ENCODE assay signal across 8 cellular contexts in the genomic region with DNA sequence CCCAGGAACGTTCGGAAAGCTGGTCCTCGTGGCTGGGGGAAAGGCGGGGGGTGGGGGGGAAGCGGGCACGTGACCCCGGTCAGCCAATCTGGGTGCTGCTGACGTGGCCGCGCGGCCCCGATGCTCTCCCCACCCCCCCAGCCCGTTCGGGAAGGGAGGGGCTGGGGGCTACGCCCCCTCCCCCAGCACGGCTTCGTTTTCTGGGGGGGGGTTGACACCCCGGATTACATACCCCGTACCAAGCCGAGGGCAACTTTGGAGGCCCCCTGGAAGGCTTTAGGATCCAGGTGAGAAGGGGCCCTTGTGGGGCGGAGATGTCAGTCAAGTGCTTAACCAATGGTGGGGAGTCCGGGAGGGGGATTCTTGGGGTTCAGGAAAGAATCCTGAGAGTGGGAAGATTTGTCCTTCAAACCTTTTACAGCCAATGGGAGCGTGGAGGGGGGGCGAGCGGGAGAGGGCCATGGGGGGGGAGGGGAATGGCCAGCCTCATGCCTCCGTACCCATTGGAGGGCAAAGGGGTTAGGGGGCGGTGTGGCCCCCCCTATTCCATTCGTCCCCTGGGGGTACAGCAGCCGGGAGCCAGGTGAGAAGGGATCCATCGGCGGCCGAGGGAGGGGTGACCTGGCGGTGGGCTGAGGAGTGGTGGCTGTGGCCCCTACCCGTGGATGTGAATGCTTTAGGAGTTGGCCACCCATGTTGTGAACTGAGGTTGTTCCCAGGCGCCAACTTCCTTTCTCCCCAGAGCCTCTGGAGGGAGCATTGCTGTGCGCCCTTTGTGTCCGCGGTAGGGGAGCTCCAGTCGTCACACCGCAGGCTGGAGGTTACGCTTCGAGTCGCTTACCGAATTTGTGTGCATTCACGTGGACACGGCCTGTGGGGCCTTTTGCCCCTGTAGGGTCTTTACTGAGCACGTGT. TPM values are rescaled to one million over a fixed set of nuclear protein-coding genes. Genes with fewer than 3 reads are reported as not detected.
DNase-seq lines count a peak whose midpoint lies in the region; FAIRE-seq and TF ChIP-seq lines count a peak whose summit lies in the region.

No MANE protein-coding gene starts in this region.

- WGBS in thymus: under 1% methylated on average over 47 of the region's 47 CpGs

- H3K9ac ChIP-seq in neural progenitor cell: peak overlapping the region; percentile 90

- peak overlapping the region; percentile 82 for H3K4me2 ChIP-seq in neural progenitor cell

- intact Hi-C loops in activated naive CD4-positive, alpha-beta T cell treated with anti-CD3 and anti-CD28 coated beads for 36 hours (cut with micrococcal nuclease): loop anchor here (1.0 to 2.0 kb wide), 3 partner anchors 16 to 28 kb away; partner anchors contain the start of genes HLA-DMA and HLA-DMB

- H3K9me3 ChIP-seq in neural progenitor cell (ENCODE audit: low read depth): no peaks in the 10 kb centered on the region
- H3K9me3 ChIP-seq in thymus (ENCODE audit: control insufficient read depth): no peaks in the 10 kb centered on the region

- peaks cover 27% of the 10 kb centered on the region for H3K4me1 Mint-ChIP-seq in activated naive CD4-positive, alpha-beta T cell treated with anti-CD3 and anti-CD28 coated beads for 36 hours (ENCODE audit: low read depth)
- H3K4me1 Mint-ChIP-seq in neural progenitor cell: peaks cover 23% of the 10 kb centered on the region

- H3K4me3 ChIP-seq in ACC112 (ENCODE audit: low read depth, low read length): peak overlapping the region; percentile 87
- peak overlapping the region; percentile 68 for H3K4me3 ChIP-seq in neural progenitor cell
- H3K4me3 ChIP-seq in thymus (ENCODE audit: low read length): peak overlapping the region; percentile 87

- H3K4me1 ChIP-seq in ACC112 (ENCODE audit: control insufficient read depth, insufficient read depth, low read length, unreplicated experiment) (peaks cover 24% of the 10 kb centered on the region), neural progenitor cell (peaks cover 10% of the 10 kb centered on the region), thymus (ENCODE audit: control insufficient read depth, insufficient read depth, low read length) (peaks cover 5% of the 10 kb centered on the region)

- peak; percentile 25 for TF ChIP-seq CTCF in neural progenitor cell (IDR thresholded peaks at IDR 0.05)

- peak overlapping the region; percentile 61 for H2AFZ ChIP-seq in ACC112 (ENCODE audit: low read length, unreplicated experiment)
- peak overlapping the region; percentile 77 for H2AFZ ChIP-seq in neural progenitor cell (replicated peaks)

- peaks cover 21% of the 10 kb centered on the region for H3K36me3 ChIP-seq in ACC112 (ENCODE audit: insufficient read depth, low read length)
- H3K36me3 ChIP-seq in neural progenitor cell: no peaks in the 10 kb centered on the region
- H3K36me3 ChIP-seq in thymus (ENCODE audit: control insufficient read depth, insufficient read depth): peaks cover 5% of the 10 kb centered on the region

- DNase-seq in GM18507 (ENCODE audit: extremely low spot score, insufficient read length, low read depth): no peak
- peak; percentile 84 for DNase-seq in activated naive CD4-positive, alpha-beta T cell treated with anti-CD3 and anti-CD28 coated beads for 36 hours
- peak; percentile 74 to 78 for DNase-seq in frontal cortex (ENCODE audit: low spot score in 2 of 2)
- DNase-seq in neural progenitor cell (ENCODE audit: low spot score): peak; percentile 93

- H3K27me3 Mint-ChIP-seq in activated naive CD4-positive, alpha-beta T cell treated with anti-CD3 and anti-CD28 coated beads for 36 hours (ENCODE audit: low read depth): no peaks in the 10 kb centered on the region
- peaks cover 11% of the 10 kb centered on the region for H3K27me3 Mint-ChIP-seq in neural progenitor cell (ENCODE audit: insufficient read depth, low read depth)

- no peak for TF ChIP-seq RAD21 in Ishikawa (IDR thresholded peaks at IDR 0.05; ENCODE audit: low read depth)

- no peaks in the 10 kb centered on the region for H3K27me3 ChIP-seq in ACC112 (ENCODE audit: insufficient read depth, low read length)
- no peaks in the 10 kb centered on the region for H3K27me3 ChIP-seq in neural progenitor cell
- no peaks in the 10 kb centered on the region for H3K27me3 ChIP-seq in thymus (ENCODE audit: control insufficient read depth, insufficient read depth)

- CTCF ChIA-PET in activated naive CD4-positive, alpha-beta T cell treated with anti-CD3 and anti-CD28 coated beads for 36 hours (lab: Charles Lee): interaction anchor here (0.6 to 14.5 kb wide), 10 partner anchors 14 to 351 kb away, joined by 3 to 167 read pairs (median 4); partner anchors contain the start of genes HLA-DMA, HLA-DMB, PSMB9 and TAP2

- H3K4me3 Mint-ChIP-seq in activated naive CD4-positive, alpha-beta T cell treated with anti-CD3 and anti-CD28 coated beads for 36 hours: peak overlapping the region; percentile 93
- peak overlapping the region; percentile 94 for H3K4me3 Mint-ChIP-seq in neural progenitor cell

- FAIRE-seq in GM18507 (lab: Jason Lieb, UNC): peak; percentile 26
- FAIRE-seq in frontal cortex (lab: Jason Lieb, UNC): no peak

- H3K36me3 Mint-ChIP-seq in activated naive CD4-positive, alpha-beta T cell treated with anti-CD3 and anti-CD28 coated beads for 36 hours (ENCODE audit: low read depth): peaks cover 47% of the 10 kb centered on the region
- H3K36me3 Mint-ChIP-seq in neural progenitor cell: peaks cover 16% of the 10 kb centered on the region

- H3K79me2 ChIP-seq in ACC112 (ENCODE audit: control insufficient read depth, insufficient read depth, low read length, unreplicated experiment) (peaks cover 71% of the 10 kb centered on the region), neural progenitor cell (ENCODE audit: low read depth) (peaks cover 74% of the 10 kb centered on the region)

- peaks cover 29% of the 10 kb centered on the region for H4K20me1 ChIP-seq in neural progenitor cell (ENCODE audit: low read depth)

- TF ChIP-seq POLR2A in Raji (IDR thresholded peaks at IDR 0.05; ENCODE audit: insufficient read depth, low read depth, low read length): peak; percentile 66; the same call in 1 of the 2 replicates

- TF ChIP-seq EP300 in Ishikawa (IDR thresholded peaks at IDR 0.05; ENCODE audit: borderline replicate concordance): no peak

- H3K27ac ChIP-seq in ACC112 (ENCODE audit: low read depth, low read length) (peak overlapping the region; percentile 99), neural progenitor cell (peak overlapping the region; percentile 100), thymus (ENCODE audit: low read depth) (peak overlapping the region; percentile 98)

- peak overlapping the region; percentile 100 for H3K27ac Mint-ChIP-seq in activated naive CD4-positive, alpha-beta T cell treated with anti-CD3 and anti-CD28 coated beads for 36 hours
- H3K27ac Mint-ChIP-seq in neural progenitor cell: peak overlapping the region; percentile 100

- H3F3A ChIP-seq in neural progenitor cell (ENCODE audit: low read depth): peaks cover 58% of the 10 kb centered on the region

- no peaks in the 10 kb centered on the region for H3K9me3 Mint-ChIP-seq in activated naive CD4-positive, alpha-beta T cell treated with anti-CD3 and anti-CD28 coated beads for 36 hours
- H3K9me3 Mint-ChIP-seq in neural progenitor cell: no peaks in the 10 kb centered on the region

TF ChIP-seq in Ishikawa, 13 proteins besides CTCF, POLR2A, EP300 and RAD21:
- peak; percentile 94 for TF ChIP-seq USF1 (IDR thresholded peaks at IDR 0.05)
- 0 out of 2 replicates have a peak, but pooled peaks have one; percentile 64 for TF ChIP-seq ZBTB7A (IDR thresholded peaks at IDR 0.05; ENCODE audit: low read depth)
- no peak for TF ChIP-seq TEAD4 (IDR thresholded peaks at IDR 0.05)
- no peak for TF ChIP-seq TAF1 (IDR thresholded peaks at IDR 0.05; ENCODE audit: low read depth)
- 0 out of 2 replicates have a peak, but pooled peaks have one; percentile 51 for TF ChIP-seq CREB1 (IDR thresholded peaks at IDR 0.05; ENCODE audit: low read depth)
- TF ChIP-seq, protein P1, sequence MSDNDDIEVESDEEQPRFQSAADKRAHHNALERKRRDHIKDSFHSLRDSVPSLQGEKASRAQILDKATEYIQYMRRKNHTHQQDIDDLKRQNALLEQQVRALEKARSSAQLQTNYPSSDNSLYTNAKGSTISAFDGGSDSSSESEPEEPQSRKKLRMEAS (IDR thresholded peaks at IDR 0.05): peak; percentile 56

RNA-seq across cellular contexts. Expression of gene BRD2, which starts 0.6 kb away (rescaled TPM):
- total RNA-seq in activated naive CD4-positive, alpha-beta T cell treated with anti-CD3 and anti-CD28 coated beads for 36 hours: 100 to 1,000 TPM; 168 to 197 TPM
- total RNA-seq in frontal cortex: 55.8 TPM
- total RNA-seq in neural progenitor cell (ENCODE audit: low replicate concordance): 202 and 211 TPM in 2 replicates
- 119 TPM for polyA plus RNA-seq in thymus

RNA-seq across cellular contexts. Expression of gene HLA-DMA, which starts 16.1 kb away (rescaled TPM):
- total RNA-seq in activated naive CD4-positive, alpha-beta T cell treated with anti-CD3 and anti-CD28 coated beads for 36 hours: 10 to 100 TPM; 12.7 to 14.5 TPM
- total RNA-seq in frontal cortex (0.82 TPM), neural progenitor cell (ENCODE audit: low replicate concordance) (5.1 and 11.9 TPM in 2 replicates)
- 161 TPM for polyA plus RNA-seq in thymus

RNA-seq across cellular contexts. Expression of gene HLA-DMB, which starts 28.2 kb away (rescaled TPM):
- 1 to 10 TPM in 1 of 2 experiments, under 1 TPM in 1; 0.76 to 1.3 TPM for total RNA-seq in activated naive CD4-positive, alpha-beta T cell treated with anti-CD3 and anti-CD28 coated beads for 36 hours
- 0.82 TPM for total RNA-seq in frontal cortex
- 4.3 and 4.5 TPM in 2 replicates for total RNA-seq in neural progenitor cell (ENCODE audit: low replicate concordance)
- 71.0 TPM for polyA plus RNA-seq in thymus

RNA-seq across cellular contexts. Expression of gene HLA-DOA, which starts 40.4 kb away (rescaled TPM):
- 1 to 10 TPM; 1.4 to 1.6 TPM for total RNA-seq in activated naive CD4-positive, alpha-beta T cell treated with anti-CD3 and anti-CD28 coated beads for 36 hours
- total RNA-seq in frontal cortex (0.82 TPM), neural progenitor cell (ENCODE audit: low replicate concordance) (38.0 and 52.2 TPM in 2 replicates)
- polyA plus RNA-seq in thymus: 27.9 TPM
